In the genomic region with DNA sequence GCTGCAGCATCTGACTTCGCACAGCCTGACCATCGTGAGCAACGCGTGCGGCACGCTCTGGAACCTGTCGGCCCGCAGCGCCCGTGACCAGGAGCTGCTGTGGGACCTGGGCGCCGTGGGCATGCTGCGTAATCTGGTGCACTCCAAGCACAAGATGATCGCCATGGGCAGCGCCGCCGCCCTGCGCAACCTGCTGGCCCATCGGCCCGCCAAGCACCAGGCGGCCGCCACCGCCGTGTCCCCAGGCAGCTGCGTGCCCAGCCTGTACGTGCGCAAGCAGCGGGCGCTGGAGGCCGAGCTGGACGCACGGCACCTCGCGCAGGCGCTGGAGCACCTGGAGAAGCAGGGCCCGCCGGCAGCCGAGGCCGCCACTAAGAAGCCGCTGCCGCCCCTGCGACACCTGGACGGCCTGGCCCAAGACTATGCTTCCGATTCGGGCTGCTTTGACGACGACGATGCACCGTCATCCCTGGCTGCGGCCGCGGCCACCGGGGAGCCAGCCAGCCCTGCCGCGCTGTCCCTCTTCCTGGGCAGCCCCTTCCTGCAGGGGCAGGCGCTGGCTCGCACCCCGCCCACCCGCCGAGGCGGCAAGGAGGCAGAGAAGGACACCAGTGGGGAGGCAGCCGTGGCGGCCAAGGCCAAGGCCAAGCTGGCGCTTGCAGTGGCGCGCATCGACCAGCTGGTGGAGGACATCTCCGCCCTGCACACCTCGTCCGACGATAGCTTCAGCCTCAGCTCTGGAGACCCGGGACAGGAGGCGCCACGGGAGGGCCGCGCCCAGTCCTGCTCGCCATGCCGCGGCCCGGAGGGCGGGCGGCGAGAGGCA, we compare ENCODE assay signal across 9 cellular contexts. TPM values are rescaled to one million over a fixed set of nuclear protein-coding genes. Genes with fewer than 3 reads are reported as not detected.
A peak's percentile ranks its signal among the peaks of the same experiment; 100 is the strongest.
DNase-seq lines count a peak whose midpoint lies in the region; ATAC-seq and TF ChIP-seq lines count a peak whose summit lies in the region.
"Had no signal": no experiment of that assay in that cellular context is flagged by ENCODE, and none has a peak within 500 bp of the region (broad histone marks: within the 10 kb centered on the region; RNA-seq: fewer than 3 reads in every experiment).

No MANE protein-coding gene starts in this region.

- H3K9me3 Mint-ChIP-seq in endodermal cell (no peaks in the 10 kb centered on the region), nephron (no peaks in the 10 kb centered on the region)
- H3K9me3 Mint-ChIP-seq: naive B cell had no signal

- peak; percentile 36; the same call in 1 of the 2 replicates for TF ChIP-seq RAD21 in IMR-90 (IDR thresholded peaks at IDR 0.05; ENCODE audit: low read length)

- H4K20me1 ChIP-seq in IMR-90 (ENCODE audit: insufficient read depth, low read length), result peaks cover 47% of the 10 kb centered on the region

- no peak overlapping the region for H2AK5ac ChIP-seq in IMR-90 (ENCODE audit: low read depth, low read length)

- H3K4me3 Mint-ChIP-seq in endodermal cell (no peak overlapping the region), nephron (no peak overlapping the region)

- H3K4me2 ChIP-seq in IMR-90 (ENCODE audit: low read depth, low read length), result no peak overlapping the region

- in situ Hi-C loops in IMR-90 (cut with MboI; ENCODE audit: low sequenced_read_pairs), result no loop called here

- H3K36me3 Mint-ChIP-seq in endodermal cell (ENCODE audit: low read depth) (no peaks in the 10 kb centered on the region), nephron (ENCODE audit: low read depth) (no peaks in the 10 kb centered on the region)
- H3K36me3 Mint-ChIP-seq: naive B cell had no signal

- POLR2A ChIA-PET in IMR-90 (lab: Charles Lee; ENCODE audit: unreplicated experiment), result no interaction called here
- POLR2A ChIA-PET in HEK293T (lab: Yijun Ruan, JAX), result interaction anchor here (1.1 kb wide), 2 partner anchors 20 to 197 kb away, joined by 3 to 4 read pairs; partner anchors contain the start of gene CIRBP

- H2BK15ac ChIP-seq in IMR-90 (ENCODE audit: low read depth, low read length), result no peak overlapping the region

- no peak overlapping the region for H3K18ac ChIP-seq in IMR-90 (ENCODE audit: low read depth, low read length)

- H4K5ac ChIP-seq in IMR-90 (ENCODE audit: low read depth, low read length), result no peak overlapping the region

- 47% methylated on average over 52 of the region's 83 CpGs; no CpG with 5 or more reads in 1 of the 2 experiments for WGBS in IMR-90 (ENCODE audit: extremely low coverage in 2 of 2, insufficient read length in 1 of 2), 2 experiments
- 28 to 41% methylated on average over 65 to 83 of the region's 83 CpGs for WGBS in endodermal cell (ENCODE audit: insufficient coverage in 1 of 2, insufficient read length in 1 of 2), 2 experiments

- peak overlapping the region; percentile 58 for H2AFZ ChIP-seq in IMR-90 (replicated peaks; ENCODE audit: low read length, poor library complexity)

- intact Hi-C loops in IMR-90 (cut with micrococcal nuclease), result no loop called here

- CTCF ChIA-PET in IMR-90 (lab: Yijun Ruan, JAX) (interaction anchor here (0.6 to 0.7 kb wide), 3 partner anchors 12 to 81 kb away, joined by 3 read pairs; no protein-coding TSS in a partner anchor), HEK293T (lab: Yijun Ruan, JAX) (no interaction called here)

- peaks cover 14% of the 10 kb centered on the region for H3K4me1 ChIP-seq in IMR-90 (ENCODE audit: control insufficient read depth, insufficient read depth, low read length)
- peaks cover 10% of the 10 kb centered on the region for H3K4me1 ChIP-seq in endodermal cell (ENCODE audit: control insufficient read depth, insufficient read depth, low read length)

- H3K27ac ChIP-seq in IMR-90 (ENCODE audit: insufficient read depth, low read length), result no peak overlapping the region
- H3K27ac ChIP-seq in endodermal cell (ENCODE audit: low read depth, low read length), result no peak overlapping the region

- dilution Hi-C loops in IMR-90 (cut with HindIII; ENCODE audit: low sequenced_read_pairs, unreplicated experiment), result no loop called here

- H3K9me3 ChIP-seq in IMR-90 (ENCODE audit: control insufficient read depth, insufficient read depth, low read length) (no peaks in the 10 kb centered on the region; the same call in 1 of the 2 replicates), endodermal cell (ENCODE audit: control insufficient read depth, low read length) (no peaks in the 10 kb centered on the region)

- H3K4me3 ChIP-seq in IMR-90 (ENCODE audit: insufficient read depth, low read depth, low read length) (no peak overlapping the region), endodermal cell (ENCODE audit: low read length) (no peak overlapping the region)

- no peak for TF ChIP-seq POLR2A in IMR-90 (IDR thresholded peaks at IDR 0.05; ENCODE audit: low read depth, low read length)

- no peak overlapping the region for H3K23ac ChIP-seq in IMR-90 (ENCODE audit: low read depth, low read length)

- H3K36me3 ChIP-seq in IMR-90 (ENCODE audit: control insufficient read depth, insufficient read depth, low read length) (peaks cover 3% of the 10 kb centered on the region; the same call in 1 of the 2 replicates), endodermal cell (ENCODE audit: control insufficient read depth, insufficient read depth, low read length) (no peaks in the 10 kb centered on the region)

- H3K4ac ChIP-seq in IMR-90 (ENCODE audit: low read depth, low read length), result no peak overlapping the region

- H2AK9ac ChIP-seq in IMR-90 (replicated peaks; ENCODE audit: low read depth, low read length, poor library complexity), result no peak overlapping the region

- no peak overlapping the region for H4K8ac ChIP-seq in IMR-90 (ENCODE audit: low read depth in 2 of 2, low read length in 2 of 2)

- H3K9me1 ChIP-seq in IMR-90 (ENCODE audit: insufficient read depth, low read length), result no peaks in the 10 kb centered on the region

- no peak overlapping the region for H3K56ac ChIP-seq in IMR-90 (ENCODE audit: extremely low read depth, insufficient read depth, low read length)

- no peak overlapping the region for H3K14ac ChIP-seq in IMR-90 (replicated peaks; ENCODE audit: low read depth, low read length)

- no TSS peak for BruUV-seq in IMR-90 (replicated peaks; lab: Mats Ljungman, UMichigan)

- no peak overlapping the region for H3K27ac Mint-ChIP-seq in endodermal cell
- no peak overlapping the region for H3K27ac Mint-ChIP-seq in nephron
- H3K27ac Mint-ChIP-seq: naive B cell had no signal

- H3K27me3 Mint-ChIP-seq in endodermal cell (ENCODE audit: insufficient read depth), result peaks cover 58% of the 10 kb centered on the region
- H3K27me3 Mint-ChIP-seq in nephron (ENCODE audit: low read depth), result peaks cover 53% of the 10 kb centered on the region

- no peak overlapping the region for H4K91ac ChIP-seq in IMR-90 (ENCODE audit: insufficient read depth, low read depth, low read length)

- H2BK20ac ChIP-seq in IMR-90 (ENCODE audit: low read depth, low read length), result no peak overlapping the region

- peaks cover 45% of the 10 kb centered on the region for H3K27me3 ChIP-seq in IMR-90 (ENCODE audit: control insufficient read depth, insufficient read depth, low read length)
- peaks cover 72% of the 10 kb centered on the region for H3K27me3 ChIP-seq in endodermal cell (ENCODE audit: control insufficient read depth, insufficient read depth, low read length, poor library complexity, severe bottlenecking)

- DNase-seq in D341Med (ENCODE audit: low spot score) (peak; percentile 63), IMR-90 (peak; percentile 36), endodermal cell (peak; percentile 89), DMS153 treated with DMSO at 0.1 percent for 48 hours (lab: John Stamatoyannopoulos, UW; ENCODE audit: unreplicated experiment) (no peak), NCI-H774 (lab: John Stamatoyannopoulos, UW) (no peak), HEK293T (ENCODE audit: extremely low spot score) (no peak)
- DNase-seq: naive B cell had no signal

- peak; percentile 37 for TF ChIP-seq CTCF in IMR-90 (conservative IDR thresholded peaks at IDR 0.05; ENCODE audit: low read depth, low read length)
- TF ChIP-seq CTCF in endodermal cell (conservative IDR thresholded peaks at IDR 0.05), result peak; percentile 74
- TF ChIP-seq CTCF in nephron (IDR thresholded peaks at IDR 0.05; ENCODE audit: unreplicated experiment in 3 of 3), result peak; percentile 64 to 69 (median 66)

- ATAC-seq in IMR-90 (ENCODE audit: low read depth) (peak; percentile 40), GM19455 (IDR thresholded peaks at IDR 0.05; ENCODE audit: unreplicated experiment) (no peak)

- H2BK5ac ChIP-seq in IMR-90 (ENCODE audit: low read depth, low read length, poor library complexity, severe bottlenecking), result no peak overlapping the region

- no peak overlapping the region for H2BK120ac ChIP-seq in IMR-90 (ENCODE audit: low read depth, low read length)

- no peaks in the 10 kb centered on the region for H3K4me1 Mint-ChIP-seq in endodermal cell
- H3K4me1 Mint-ChIP-seq in nephron, result no peaks in the 10 kb centered on the region

- H3K79me1 ChIP-seq in IMR-90 (ENCODE audit: low read depth in 1 of 2, low read length in 2 of 2), result no peaks in the 10 kb centered on the region

- no peak overlapping the region for H3K9ac ChIP-seq in IMR-90 (ENCODE audit: low read depth, low read length)
- no peak overlapping the region for H3K9ac ChIP-seq in endodermal cell (ENCODE audit: extremely low read depth, low read length, poor library complexity, severe bottlenecking)

RNA-seq across cellular contexts. Expression of gene C19orf25, which starts 13.6 kb away (rescaled TPM):
- 10.4 and 10.6 TPM in 2 replicates for total RNA-seq in IMR-90 (2012; rRNA removed)
- polyA plus RNA-seq in IMR-90 (2012; rRNA removed), result 34.9 and 40.8 TPM in 2 replicates
- 36.9 and 49.4 TPM in 2 replicates for polyA plus RNA-seq in IMR-90 (2012; cell fraction: cytosol; rRNA removed)
- polyA plus RNA-seq in IMR-90 (2012; cell fraction: nucleus; rRNA removed; ENCODE audit: low replicate concordance), result 25.0 and 47.9 TPM in 2 replicates
- 10 to 100 TPM; 40.0 to 51.1 TPM for total RNA-seq in endodermal cell
- polyA plus RNA-seq in endodermal cell (2013, experiment 1 of 2), result 29.8 TPM
- 25.4 TPM for polyA plus RNA-seq in endodermal cell (2013, experiment 2 of 2)

RNA-seq across cellular contexts. Expression of gene APC2, which starts 15.5 kb away (rescaled TPM):
- total RNA-seq in IMR-90 (2012; rRNA removed) (0.28 and 0.36 TPM in 2 replicates), endodermal cell (under 1 TPM; 0.38 to 0.57 TPM)
- polyA plus RNA-seq in IMR-90 (2012; rRNA removed), result 0.41 and 0.42 TPM in 2 replicates
- 0.17 and 0.55 TPM in 2 replicates for polyA plus RNA-seq in IMR-90 (2012; cell fraction: cytosol; rRNA removed)
- polyA plus RNA-seq in IMR-90 (2012; cell fraction: nucleus; rRNA removed; ENCODE audit: low replicate concordance), result 0.89 and 2.3 TPM in 2 replicates
- polyA plus RNA-seq in endodermal cell (2013, experiment 1 of 2), result 23.2 TPM
- polyA plus RNA-seq in endodermal cell (2013, experiment 2 of 2), result 22.1 TPM

RNA-seq across cellular contexts. Expression of gene PCSK4, which starts 24.7 kb away (rescaled TPM):
- total RNA-seq in IMR-90 (2012; rRNA removed) (0.56 and 0.72 TPM in 2 replicates), endodermal cell (10 to 100 TPM; 25.2 to 31.6 TPM)
- 1.7 and 2.9 TPM in 2 replicates for polyA plus RNA-seq in IMR-90 (2012; rRNA removed)
- polyA plus RNA-seq in IMR-90 (2012; cell fraction: cytosol; rRNA removed), result 0.29 and 1.2 TPM in 2 replicates
- polyA plus RNA-seq in IMR-90 (2012; cell fraction: nucleus; rRNA removed; ENCODE audit: low replicate concordance), result 31.5 and 85.3 TPM in 2 replicates
- 15.2 TPM for polyA plus RNA-seq in endodermal cell (2013, experiment 1 of 2)
- 12.1 TPM for polyA plus RNA-seq in endodermal cell (2013, experiment 2 of 2)

RNA-seq across cellular contexts. Expression of gene REEP6, which starts 25.6 kb away (rescaled TPM):
- total RNA-seq in IMR-90 (2012; rRNA removed) (1.3 and 1.7 TPM in 2 replicates), endodermal cell (10 to 100 TPM; 24.7 to 49.4 TPM)
- polyA plus RNA-seq in IMR-90 (2012; rRNA removed), result 2.2 and 3.2 TPM in 2 replicates
- polyA plus RNA-seq in IMR-90 (2012; cell fraction: cytosol; rRNA removed), result 2.8 and 4.8 TPM in 2 replicates
- polyA plus RNA-seq in IMR-90 (2012; cell fraction: nucleus; rRNA removed; ENCODE audit: low replicate concordance), result 2.0 and 2.7 TPM in 2 replicates
- polyA plus RNA-seq in endodermal cell (2013, experiment 1 of 2), result 13.9 TPM
- 13.0 TPM for polyA plus RNA-seq in endodermal cell (2013, experiment 2 of 2)

RNA-seq across cellular contexts. Expression of gene RPS15, which starts 27.2 kb away (rescaled TPM):
- 834 and 1,179 TPM in 2 replicates for total RNA-seq in IMR-90 (2012; rRNA removed)
- polyA plus RNA-seq in IMR-90 (2012; rRNA removed), result 1,855 and 2,269 TPM in 2 replicates
- polyA plus RNA-seq in IMR-90 (2012; cell fraction: cytosol; rRNA removed), result 15,264 and 18,725 TPM in 2 replicates
- 1,510 and 3,480 TPM in 2 replicates for polyA plus RNA-seq in IMR-90 (2012; cell fraction: nucleus; rRNA removed; ENCODE audit: low replicate concordance)
- 1,000 to 10,000 TPM; 1,298 to 1,321 TPM for total RNA-seq in endodermal cell
- 2,005 TPM for polyA plus RNA-seq in endodermal cell (2013, experiment 1 of 2)
- polyA plus RNA-seq in endodermal cell (2013, experiment 2 of 2), result 1,939 TPM

Comparison
In these comparisons a context has a peak if more than half of its experiments do, and no peak if none do; other contexts are left out.
1. DNase-seq: peak in D341Med (single experiment), IMR-90 (single experiment) and endodermal cell (single experiment); none in DMS153 treated with DMSO at 0.1 percent for 48 hours (single experiment), NCI-H774 (single experiment) and HEK293T (single experiment).
2. RNA of gene PCSK4, which starts 24.7 kb away (total RNA-seq): 25.2 to 31.6 TPM in endodermal cell; 0.56 to 0.72 TPM in IMR-90; every median in the first group is over 10 times any median in the second.
3. Peak in every context shown above with its lines, with median percentiles within 50 percentile points of each other: CTCF ChIP-seq.